In genomic region chr10:6299743-6300105, GRCh38 we compare ENCODE assay signal across 11 cellular contexts.
DNase-seq lines count a peak whose midpoint lies in the region; ATAC-seq, FAIRE-seq and TF ChIP-seq lines count a peak whose summit lies in the region.
"Had no signal": no experiment of that assay in that cellular context is flagged by ENCODE, and none has a peak within 500 bp of the region (broad histone marks: within the 10 kb centered on the region; RNA-seq: fewer than 3 reads in every experiment).

No MANE protein-coding gene starts in this region.

- H3K4me2 ChIP-seq in A549 (peak overlapping the region; percentile 62), DOHH2 (ENCODE audit: low read length) (peak overlapping the region; percentile 83), keratinocyte (ENCODE audit: control insufficient read depth, extremely low read depth, insufficient read depth, low read depth, low read length) (peak overlapping the region; percentile 66)

- H3K27me3 ChIP-seq in DOHH2 (ENCODE audit: control insufficient read depth, low read length) (no peaks in the 10 kb centered on the region), keratinocyte (ENCODE audit: control insufficient read depth, extremely low read depth, insufficient read depth, low read length) (no peaks in the 10 kb centered on the region), dorsolateral prefrontal cortex (no peaks in the 10 kb centered on the region), BE2C (no peaks in the 10 kb centered on the region)

- TF ChIP-seq EP300 in A549 (IDR thresholded peaks at IDR 0.05), result no peak

- peaks cover 14% of the 10 kb centered on the region for H3K36me3 Mint-ChIP-seq in activated CD4-positive, alpha-beta memory T cell treated with anti-CD3 and anti-CD28 coated beads, Interleukin-2, amount 10 ng/mL, durations not matched to agents 7 days and 5 days (ENCODE audit: low read depth)

- no peaks in the 10 kb centered on the region for H3K9me1 ChIP-seq in keratinocyte (ENCODE audit: control insufficient read depth, extremely low read depth, insufficient read depth, low read length)

- no peak for FAIRE-seq in A549 (lab: Jason Lieb, UNC)
- no peak for FAIRE-seq in keratinocyte (lab: Jason Lieb, UNC)

- H3K4me1 ChIP-seq in A549 (peaks cover 71% of the 10 kb centered on the region), DOHH2 (ENCODE audit: control insufficient read depth, low read length) (peaks cover 87% of the 10 kb centered on the region), keratinocyte (ENCODE audit: control insufficient read depth, extremely low read depth, insufficient read depth, low read length) (peaks cover 38% of the 10 kb centered on the region), BE2C (no peaks in the 10 kb centered on the region)

- DNase-seq in A549 (ENCODE audit: low read depth in 1 of 2, low spot score in 1 of 2) (no peak), keratinocyte (ENCODE audit: low read depth, low spot score) (no peak), dorsolateral prefrontal cortex (no peak), COR-L47 (lab: John Stamatoyannopoulos, UW) (no peak), BE2C (no peak)
- DNase-seq in activated CD4-positive, alpha-beta memory T cell treated with anti-CD3 and anti-CD28 coated beads, Interleukin-2, amount 10 ng/mL, durations not matched to agents 7 days and 5 days, result no peak
- DNase-seq: left ventricle myocardium superior, NCI-H1048, SW 1271 had no signal

- peak overlapping the region; percentile 79 for H3K27ac Mint-ChIP-seq in activated CD4-positive, alpha-beta memory T cell treated with anti-CD3 and anti-CD28 coated beads, Interleukin-2, amount 10 ng/mL, durations not matched to agents 7 days and 5 days

- POLR2A ChIA-PET in A549 (lab: Yijun Ruan, JAX), result interaction anchor here (0.7 to 2.9 kb wide), 2 partner anchors 97 to 102 kb away, joined by 6 to 12 read pairs; partner anchors contain the start of gene PFKFB3
- POLR2A ChIA-PET in activated CD4-positive, alpha-beta memory T cell treated with anti-CD3 and anti-CD28 coated beads, Interleukin-2, amount 10 ng/mL, durations not matched to agents 7 days and 5 days (lab: Charles Lee), result interaction anchor here (0.9 to 2.0 kb wide), 6 partner anchors 16 to 136 kb away, joined by 3 to 7 read pairs (median 4); partner anchors contain the start of gene PFKFB3

- TF ChIP-seq CTCF in A549 (IDR thresholded peaks at IDR 0.05), result no peak
- TF ChIP-seq CTCF in DOHH2 (IDR thresholded peaks at IDR 0.05; ENCODE audit: low read depth, low read length, poor library complexity, severe bottlenecking), result no peak
- TF ChIP-seq CTCF in keratinocyte (optimal IDR thresholded peaks at IDR 0.05 in 1 of 3, IDR thresholded peaks at IDR 0.05 in 1 of 3, conservative IDR thresholded peaks at IDR 0.05 in 1 of 3; ENCODE audit: extremely low read depth in 1 of 3, insufficient read depth in 2 of 3, low read length in 3 of 3), result no peak
- no peak for TF ChIP-seq CTCF in dorsolateral prefrontal cortex (IDR thresholded peaks at IDR 0.05 in 54 of 56, conservative IDR thresholded peaks at IDR 0.05 in 2 of 56; ENCODE audit: low read depth in 1 of 56, partially characterized antibody in 56 of 56)
- no peak for TF ChIP-seq CTCF in BE2C (IDR thresholded peaks at IDR 0.05; ENCODE audit: low read depth, low read length)

- dilution Hi-C loops in keratinocyte (cut with MboI; ENCODE audit: extremely low pct_ligation_motif_present, low sequenced_read_pairs), result no loop called here

- 89% methylated on average over 2 of the region's 2 CpGs for WGBS in A549 (ENCODE audit: missing lambda C conversion rate)

- H3K9ac ChIP-seq in keratinocyte (ENCODE audit: control insufficient read depth, extremely low read depth, insufficient read depth, low read length), result peak overlapping the region; percentile 14

- no peak overlapping the region for H3K4me3 ChIP-seq in A549
- H3K4me3 ChIP-seq in DOHH2 (ENCODE audit: low read length), result peak overlapping the region; percentile 62
- H3K4me3 ChIP-seq in keratinocyte (ENCODE audit: control insufficient read depth in 2 of 3, extremely low read depth in 1 of 3, insufficient read depth in 2 of 3, low read depth in 1 of 3, low read length in 3 of 3), result no peak overlapping the region
- H3K4me3 ChIP-seq in dorsolateral prefrontal cortex, result no peak overlapping the region
- H3K4me3 ChIP-seq in BE2C (ENCODE audit: low read depth, low read length), result no peak overlapping the region

- H4K20me1 ChIP-seq in DOHH2 (ENCODE audit: control insufficient read depth, insufficient read depth, low read depth, low read length) (no peaks in the 10 kb centered on the region), keratinocyte (ENCODE audit: control insufficient read depth, extremely low read depth, insufficient read depth, low read length) (no peaks in the 10 kb centered on the region)

- no peak for TF ChIP-seq RAD21 in A549 (conservative IDR thresholded peaks at IDR 0.05 in 1 of 2, IDR thresholded peaks at IDR 0.05 in 1 of 2)

- no peaks in the 10 kb centered on the region for H3K36me3 ChIP-seq in DOHH2 (ENCODE audit: control insufficient read depth, low read length)
- no peaks in the 10 kb centered on the region for H3K36me3 ChIP-seq in keratinocyte (ENCODE audit: control insufficient read depth in 2 of 2, extremely low read depth in 1 of 2, insufficient read depth in 2 of 2, low read length in 2 of 2)
- H3K36me3 ChIP-seq in BE2C, result no peaks in the 10 kb centered on the region

- H3K9me3 Mint-ChIP-seq in activated CD4-positive, alpha-beta memory T cell treated with anti-CD3 and anti-CD28 coated beads, Interleukin-2, amount 10 ng/mL, durations not matched to agents 7 days and 5 days, result peaks cover 4% of the 10 kb centered on the region

- H3K27ac ChIP-seq in A549 (peak overlapping the region; percentile 88 to 91), DOHH2 (ENCODE audit: low read depth, low read length) (peak overlapping the region; percentile 91), keratinocyte (ENCODE audit: control insufficient read depth, insufficient read depth, low read length) (peak overlapping the region; percentile 67), dorsolateral prefrontal cortex (peak overlapping the region in 18 of 59 donors; percentile 14 to 78 (median 54))

- peaks cover 18% of the 10 kb centered on the region for H3F3A ChIP-seq in DOHH2 (ENCODE audit: control insufficient read depth, insufficient read depth)

- intact Hi-C loops in dorsolateral prefrontal cortex (cut with DNase I), result no loop called here

- no peaks in the 10 kb centered on the region for H3K27me3 Mint-ChIP-seq in activated CD4-positive, alpha-beta memory T cell treated with anti-CD3 and anti-CD28 coated beads, Interleukin-2, amount 10 ng/mL, durations not matched to agents 7 days and 5 days

- H3K9me3 ChIP-seq in A549 (peaks cover 2% of the 10 kb centered on the region; the same call in 1 of the 3 replicates), DOHH2 (ENCODE audit: control insufficient read depth, insufficient read depth, low read length) (no peaks in the 10 kb centered on the region), keratinocyte (ENCODE audit: control insufficient read depth, low read depth, low read length) (no peaks in the 10 kb centered on the region), BE2C (no peaks in the 10 kb centered on the region)

- H3K79me2 ChIP-seq in DOHH2 (ENCODE audit: control insufficient read depth, low read length) (no peaks in the 10 kb centered on the region), keratinocyte (ENCODE audit: control insufficient read depth, insufficient read depth, low read length) (no peaks in the 10 kb centered on the region)

- TF ChIP-seq POLR2A in A549 (IDR thresholded peaks at IDR 0.05; ENCODE audit: low read length), result no peak

- H3K4me3 Mint-ChIP-seq in activated CD4-positive, alpha-beta memory T cell treated with anti-CD3 and anti-CD28 coated beads, Interleukin-2, amount 10 ng/mL, durations not matched to agents 7 days and 5 days, result peak overlapping the region; percentile 16

- peak; percentile 12 to 32; a peak in 5 of 6 replicates for ATAC-seq in A549
- no peak for ATAC-seq in GM21423 (IDR thresholded peaks at IDR 0.05; ENCODE audit: unreplicated experiment)

- peaks cover 48% of the 10 kb centered on the region for H3K4me1 Mint-ChIP-seq in activated CD4-positive, alpha-beta memory T cell treated with anti-CD3 and anti-CD28 coated beads, Interleukin-2, amount 10 ng/mL, durations not matched to agents 7 days and 5 days

- H2AFZ ChIP-seq in keratinocyte (ENCODE audit: control insufficient read depth, low read length), result no peak overlapping the region

- no peaks in the 10 kb centered on the region for H3K9me2 ChIP-seq in DOHH2 (replicated peaks; ENCODE audit: control insufficient read depth, low read length)

- CTCF ChIA-PET in A549 (lab: Yijun Ruan, JAX), result interaction anchor here (0.8 to 2.6 kb wide), 6 partner anchors 13 to 102 kb away, joined by 4 to 11 read pairs (median 5); no protein-coding TSS in a partner anchor
- CTCF ChIA-PET in activated CD4-positive, alpha-beta memory T cell treated with anti-CD3 and anti-CD28 coated beads, Interleukin-2, amount 10 ng/mL, durations not matched to agents 7 days and 5 days (lab: Charles Lee), result interaction anchor here (0.6 to 1.6 kb wide), 4 partner anchors 27 to 411 kb away, joined by 3 read pairs; partner anchors contain the start of gene PFKFB3

TF ChIP-seq in A549, 52 proteins besides CTCF, POLR2A, EP300 and RAD21 (continues in another document):
- TF ChIP-seq REST (IDR thresholded peaks at IDR 0.05) (no peak), CBX8 (IDR thresholded peaks at IDR 0.05) (no peak), MYC (IDR thresholded peaks at IDR 0.05; ENCODE audit: borderline replicate concordance, low read length) (no peak)
